In the genomic region with DNA sequence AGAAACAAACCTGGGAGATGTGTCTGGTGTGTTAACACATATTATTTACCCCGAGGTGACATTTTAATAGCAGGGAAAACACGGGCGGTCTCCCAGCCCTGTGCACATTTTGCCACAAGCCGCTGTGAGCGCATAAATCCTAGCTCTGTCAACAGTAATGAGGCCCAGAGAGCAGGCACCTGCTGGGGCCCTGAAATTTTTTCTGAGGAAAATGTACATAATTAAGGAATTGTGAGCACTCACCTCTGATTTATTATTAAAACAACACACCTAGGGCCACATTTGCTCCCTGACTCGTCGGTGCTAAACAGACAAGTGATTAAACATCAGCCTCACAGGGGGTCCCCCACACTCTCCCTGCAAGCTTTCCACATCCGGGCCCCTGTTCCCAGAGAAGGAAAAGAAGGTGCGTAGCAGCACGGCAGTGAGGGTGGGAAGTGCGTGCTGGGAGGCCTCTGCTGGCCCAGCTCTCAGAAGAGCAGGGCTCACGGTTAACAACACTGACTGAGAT, we compare ENCODE assay signal across 15 cellular contexts.
"Had no signal": no experiment of that assay in that cellular context is flagged by ENCODE, and none has a peak within 500 bp of the region (broad histone marks: within the 10 kb centered on the region; RNA-seq: fewer than 3 reads in every experiment).

No MANE protein-coding gene starts in this region.

- H3K9me3 ChIP-seq: adrenal gland, gastrocnemius medialis had no signal

- H3K27ac ChIP-seq: adrenal gland, gastrocnemius medialis had no signal

- H3K4me3 Mint-ChIP-seq: activated CD4-positive, alpha-beta memory T cell treated with anti-CD3 and anti-CD28 coated beads for 36 hours; activated T-helper 1 cell treated with anti-CD3 and anti-CD28 coated beads, Interleukin-12 subunit alpha, Interleukin-12 subunit beta, Interleukin-2, Interleukin-4 antibody, amounts not matched to agents 30 ng/mL and 10 ng/mL and 1 ng/mL, durations not matched to agents 14 hours and 24 hours and 36 hours; mesothelial cell of epicardium; natural killer cell treated with Interleukin-12 subunit alpha and Interleukin-12 subunit beta and Interleukin-15 and Interleukin-18, amount 100 ng/mL, for 72 hours; stimulated activated naive CD8-positive, alpha-beta T cell treated with anti-CD3 and anti-CD28 coated beads, Interleukin-15, Interleukin-2, amounts not matched to agents 100 ng/mL and 50 ng/mL, for 24 hours had no signal

- H3K27ac Mint-ChIP-seq: activated CD4-positive, alpha-beta memory T cell treated with anti-CD3 and anti-CD28 coated beads for 36 hours; activated naive CD4-positive, alpha-beta T cell treated with anti-CD3 and anti-CD28 coated beads, Interleukin-2, amount 50 U/mL, for 72 hours; activated T-helper 1 cell treated with anti-CD3 and anti-CD28 coated beads, Interleukin-12 subunit alpha, Interleukin-12 subunit beta, Interleukin-2, Interleukin-4 antibody, amounts not matched to agents 30 ng/mL and 10 ng/mL and 1 ng/mL, durations not matched to agents 14 hours and 24 hours and 36 hours; mesothelial cell of epicardium; natural killer cell treated with Interleukin-12 subunit alpha and Interleukin-12 subunit beta and Interleukin-15 and Interleukin-18, amount 100 ng/mL, for 72 hours; stimulated activated naive CD8-positive, alpha-beta T cell treated with anti-CD3 and anti-CD28 coated beads, Interleukin-15, Interleukin-2, amounts not matched to agents 100 ng/mL and 50 ng/mL, for 24 hours had no signal

- H3K9me3 Mint-ChIP-seq: activated T-helper 1 cell treated with anti-CD3 and anti-CD28 coated beads, Interleukin-12 subunit alpha, Interleukin-12 subunit beta, Interleukin-2, Interleukin-4 antibody, amounts not matched to agents 30 ng/mL and 10 ng/mL and 1 ng/mL, durations not matched to agents 14 hours and 24 hours and 36 hours; mesothelial cell of epicardium; natural killer cell treated with Interleukin-12 subunit alpha and Interleukin-12 subunit beta and Interleukin-15 and Interleukin-18, amount 100 ng/mL, for 72 hours; stimulated activated naive CD8-positive, alpha-beta T cell treated with anti-CD3 and anti-CD28 coated beads, Interleukin-15, Interleukin-2, amounts not matched to agents 100 ng/mL and 50 ng/mL, for 24 hours had no signal

- H3K4me1 ChIP-seq: adrenal gland, gastrocnemius medialis had no signal

- DNase-seq: activated CD4-positive, alpha-beta memory T cell treated with anti-CD3 and anti-CD28 coated beads for 36 hours; activated gamma-delta T cell treated with Interleukin-2 at 50 U/mL for 16 hours; activated T-cell treated with anti-CD3 and anti-CD28 coated beads for 4 hours; adrenal gland; effector CD4-positive, alpha-beta T cell; gastrocnemius medialis; head of caudate nucleus; nucleus accumbens; posterior cingulate gyrus; trophoblast cell had no signal

- H3K4me3 ChIP-seq: adrenal gland, gastrocnemius medialis had no signal

- H3K27me3 Mint-ChIP-seq: activated CD4-positive, alpha-beta memory T cell treated with anti-CD3 and anti-CD28 coated beads for 36 hours; stimulated activated naive CD8-positive, alpha-beta T cell treated with anti-CD3 and anti-CD28 coated beads, Interleukin-15, Interleukin-2, amounts not matched to agents 100 ng/mL and 50 ng/mL, for 24 hours had no signal

- H3K36me3 Mint-ChIP-seq: activated CD4-positive, alpha-beta memory T cell treated with anti-CD3 and anti-CD28 coated beads for 36 hours; activated naive CD4-positive, alpha-beta T cell treated with anti-CD3 and anti-CD28 coated beads, Interleukin-2, amount 50 U/mL, for 72 hours; mesothelial cell of epicardium; natural killer cell treated with Interleukin-12 subunit alpha and Interleukin-12 subunit beta and Interleukin-15 and Interleukin-18, amount 100 ng/mL, for 72 hours had no signal

- H3K4me1 Mint-ChIP-seq: mesothelial cell of epicardium had no signal

- H3K36me3 ChIP-seq: adrenal gland, gastrocnemius medialis had no signal

- H3K27me3 ChIP-seq: adrenal gland, gastrocnemius medialis had no signal
